11 cellular contexts compared by ENCODE assay signal in genomic region chr14:60106341-60106740, GRCh38. TPM values are rescaled to one million over a fixed set of nuclear protein-coding genes. Genes with fewer than 3 reads are reported as not detected.
DNase-seq lines count a peak whose midpoint lies in the region; FAIRE-seq lines count a peak whose summit lies in the region.
"Had no signal": no experiment of that assay in that cellular context is flagged by ENCODE, and none has a peak within 500 bp of the region (broad histone marks: within the 10 kb centered on the region; RNA-seq: fewer than 3 reads in every experiment).

No MANE protein-coding gene starts in this region.

- peak; percentile 51 for FAIRE-seq in RCC 7860 (lab: Jason Lieb, UNC)

- peak; percentile 49 for DNase-seq in AG20443 (ENCODE audit: low spot score)
- peak; percentile 6 for DNase-seq in RCC 7860 (ENCODE audit: low spot score)
- peak; percentile 45 for DNase-seq in fibroblast of gingiva (ENCODE audit: low read depth)
- peak; percentile 84 for DNase-seq in myocyte (ENCODE audit: low read depth)
- no peak for DNase-seq in DMS53 treated with DMSO at 0.1 percent for 48 hours (lab: John Stamatoyannopoulos, UW; ENCODE audit: unreplicated experiment)
- DNase-seq in HuH-7 (ENCODE audit: low spot score): no peak
- no peak for DNase-seq in effector CD8-positive, alpha-beta T cell (lab: John Stamatoyannopoulos, UW)
- DNase-seq in NOMO-1 treated with DMSO at 0.1 percent for 48 hours (lab: John Stamatoyannopoulos, UW; ENCODE audit: unreplicated experiment): no peak
- DNase-seq: activated CD8-positive, alpha-beta memory T cell treated with anti-CD3 and anti-CD28 coated beads, Interleukin-2, amount 50 U/mL, for 48 hours; NCI-H2081 treated with DMSO at 0.1 percent for 48 hours; PC-9 had no signal

RNA-seq across cellular contexts. Expression of gene PCNX4, which starts 14.6 kb away (rescaled TPM):
- total RNA-seq in myocyte: 128 and 146 TPM in 2 replicates
- polyA plus RNA-seq in myocyte (2012): 41.5 TPM

RNA-seq across cellular contexts. Expression of gene DHRS7, which starts 58.9 kb away (rescaled TPM):
- total RNA-seq in myocyte: 84.1 and 92.1 TPM in 2 replicates
- polyA plus RNA-seq in myocyte (2012): 68.1 TPM

Comparison
In these comparisons a context has a peak if more than half of its experiments do, and no peak if none do; other contexts are left out.
1. DNase-seq: peak in AG20443 (single experiment), RCC 7860 (single experiment), fibroblast of gingiva (single experiment) and myocyte (single experiment); none in DMS53 treated with DMSO at 0.1 percent for 48 hours (single experiment), HuH-7 (single experiment), effector CD8-positive, alpha-beta T cell (single experiment) and NOMO-1 treated with DMSO at 0.1 percent for 48 hours (single experiment).